ENCODE assay signal across 23 cellular contexts in genomic region chr3:64251019-64251418, GRCh38. TPM values are rescaled to one million over a fixed set of nuclear protein-coding genes. Genes with fewer than 3 reads are reported as not detected.
DNase-seq lines count a peak whose midpoint lies in the region; ATAC-seq, FAIRE-seq and TF ChIP-seq lines count a peak whose summit lies in the region.
"Had no signal": no experiment of that assay in that cellular context is flagged by ENCODE, and none has a peak within 500 bp of the region (broad histone marks: within the 10 kb centered on the region; RNA-seq: fewer than 3 reads in every experiment).

No MANE protein-coding gene starts in this region.

- peak overlapping the region; percentile 14 for H3K4me3 Mint-ChIP-seq in Caco-2 (ENCODE audit: unreplicated experiment)
- H3K4me3 Mint-ChIP-seq in activated T-helper 1 cell treated with anti-CD3 and anti-CD28 coated beads, Interleukin-12 subunit alpha, Interleukin-12 subunit beta, Interleukin-2, Interleukin-4 antibody, amounts not matched to agents 30 ng/mL and 10 ng/mL and 1 ng/mL, durations not matched to agents 14 hours and 24 hours and 36 hours, result no peak overlapping the region
- H3K4me3 Mint-ChIP-seq: B cell; CD4-positive, CD25-positive, alpha-beta regulatory T cell; CD8-positive, alpha-beta T cell; GM23338; H9 had no signal

- no peaks in the 10 kb centered on the region for H3K27me3 Mint-ChIP-seq in Caco-2 (ENCODE audit: insufficient read depth, unreplicated experiment)
- no peaks in the 10 kb centered on the region for H3K27me3 Mint-ChIP-seq in activated T-helper 1 cell treated with anti-CD3 and anti-CD28 coated beads, Interleukin-12 subunit alpha, Interleukin-12 subunit beta, Interleukin-2, Interleukin-4 antibody, amounts not matched to agents 30 ng/mL and 10 ng/mL and 1 ng/mL, durations not matched to agents 14 hours and 24 hours and 36 hours (ENCODE audit: insufficient read depth)

- no peak overlapping the region for H3K27ac ChIP-seq in RWPE2 (ENCODE audit: poor library complexity, severe bottlenecking)
- peak overlapping the region in 3 of 4 donors; percentile 6 to 87 (median 28) for H3K27ac ChIP-seq in esophagus muscularis mucosa (replicated peaks in 1 of 4)
- H3K27ac ChIP-seq in small intestine (ENCODE audit: low read depth in 1 of 2, low read length in 1 of 2), result no peak overlapping the region
- no peak overlapping the region for H3K27ac ChIP-seq in spleen
- H3K27ac ChIP-seq: BLaER1, C4-2B had no signal

- no TSS peak for BruUV-seq in Caco-2 (replicated peaks; lab: Mats Ljungman, UMichigan)

- H3K27me3 ChIP-seq in Caco-2 (replicated peaks; ENCODE audit: control insufficient read depth, insufficient read depth, low read length) (no peaks in the 10 kb centered on the region), RWPE2 (ENCODE audit: insufficient read depth, poor library complexity, severe bottlenecking) (no peaks in the 10 kb centered on the region), esophagus muscularis mucosa (no peaks in the 10 kb centered on the region), small intestine (ENCODE audit: control insufficient read depth in 2 of 2, insufficient read depth in 2 of 2, low read length in 2 of 2) (no peaks in the 10 kb centered on the region), spleen (replicated peaks in 1 of 7) (no peaks in the 10 kb centered on the region)
- H3K27me3 ChIP-seq: BLaER1 had no signal

- no peak for TF ChIP-seq EP300 in esophagus muscularis mucosa (IDR thresholded peaks at IDR 0.05)

- H3K36me3 ChIP-seq in Caco-2 (ENCODE audit: control insufficient read depth, insufficient read depth, low read length) (no peaks in the 10 kb centered on the region), RWPE2 (ENCODE audit: low read depth) (no peaks in the 10 kb centered on the region; the same call in 1 of the 2 replicates), esophagus muscularis mucosa (no peaks in the 10 kb centered on the region), small intestine (ENCODE audit: control insufficient read depth in 2 of 2, insufficient read depth in 2 of 2, low read length in 2 of 2) (no peaks in the 10 kb centered on the region), spleen (no peaks in the 10 kb centered on the region)
- H3K36me3 ChIP-seq: BLaER1 had no signal

- H3K4me1 ChIP-seq in Caco-2 (peaks cover 96% of the 10 kb centered on the region), RWPE2 (ENCODE audit: insufficient read depth, poor library complexity, severe bottlenecking) (no peaks in the 10 kb centered on the region), esophagus muscularis mucosa (peaks cover 5 to 99% (median 87%) of the 10 kb centered on the region in 4 donors), small intestine (ENCODE audit: control insufficient read depth in 2 of 2, insufficient read depth in 1 of 2, low read depth in 1 of 2, low read length in 1 of 2) (peaks cover 0 to 4% of the 10 kb centered on the region in 2 donors), spleen (no peaks in the 10 kb centered on the region)
- H3K4me1 ChIP-seq: BLaER1 had no signal

- H3K9me3 ChIP-seq in Caco-2 (no peaks in the 10 kb centered on the region), RWPE2 (ENCODE audit: severe bottlenecking) (no peaks in the 10 kb centered on the region), esophagus muscularis mucosa (no peaks in the 10 kb centered on the region), small intestine (ENCODE audit: control insufficient read depth, low read depth) (no peaks in the 10 kb centered on the region), spleen (no peaks in the 10 kb centered on the region)
- H3K9me3 ChIP-seq: BLaER1 had no signal

- CTCF ChIA-PET in Caco-2 (lab: Charles Lee), result interaction anchor here (0.9 kb wide), 1 partner anchor 94 kb away, joined by 3 read pairs; no protein-coding TSS in a partner anchor

- WGBS in esophagus muscularis mucosa, result 88% methylated on average over 3 of the region's 3 CpGs
- WGBS in small intestine, 3 donors, result 63 to 83% (median 78%) methylated on average over 3 of the region's 3 CpGs
- 91 to 94% methylated on average over 3 of the region's 3 CpGs for WGBS in lower leg skin, 2 donors
- 75 to 92% (median 84%) methylated on average over 3 of the region's 3 CpGs for WGBS in spleen, 5 donors

- no peak overlapping the region for H3K4me3 ChIP-seq in Caco-2 (ENCODE audit: low read depth, low read length)
- no peak overlapping the region for H3K4me3 ChIP-seq in RWPE2 (ENCODE audit: severe bottlenecking)
- H3K4me3 ChIP-seq in esophagus muscularis mucosa, result no peak overlapping the region
- H3K4me3 ChIP-seq in small intestine (ENCODE audit: low read depth in 1 of 2, low read length in 2 of 2), result no peak overlapping the region
- no peak overlapping the region for H3K4me3 ChIP-seq in lower leg skin (ENCODE audit: low read depth, poor library complexity, severe bottlenecking)
- no peak overlapping the region for H3K4me3 ChIP-seq in spleen
- H3K4me3 ChIP-seq: BLaER1, GM23338 had no signal

- ATAC-seq in RWPE2 (ENCODE audit: low read depth), result peak; percentile 78
- ATAC-seq: CD8-positive, alpha-beta T cell; GM23338; HCT116 had no signal

- POLR2A ChIA-PET in Caco-2 (lab: Charles Lee), result no interaction called here

- intact Hi-C loops in Caco-2 (cut with micrococcal nuclease; ENCODE audit: unreplicated experiment) (loop anchor here (10.0 kb wide), 1 partner anchor 216 kb away; no protein-coding TSS in a partner anchor), esophagus muscularis mucosa (cut with DNase I) (no loop called here), lower leg skin (cut with DNase I; ENCODE audit: low total_unique reads) (no loop called here), spleen (cut with DNase I; ENCODE audit: low total_unique reads) (no loop called here)
- intact Hi-C loops in activated T-helper 1 cell treated with anti-CD3 and anti-CD28 coated beads, Interleukin-12 subunit alpha, Interleukin-12 subunit beta, Interleukin-2, Interleukin-4 antibody, amounts not matched to agents 30 ng/mL and 10 ng/mL and 1 ng/mL, durations not matched to agents 14 hours and 24 hours and 36 hours (cut with micrococcal nuclease), result no loop called here

- TF ChIP-seq POLR2A in esophagus muscularis mucosa (IDR thresholded peaks at IDR 0.05; ENCODE audit: low read depth), result no peak
- no peak for TF ChIP-seq POLR2A in lower leg skin (IDR thresholded peaks at IDR 0.05)
- TF ChIP-seq POLR2A in spleen (IDR thresholded peaks at IDR 0.05), result no peak

- H3K9me3 Mint-ChIP-seq in Caco-2 (ENCODE audit: unreplicated experiment), result peaks cover 9% of the 10 kb centered on the region
- no peaks in the 10 kb centered on the region for H3K9me3 Mint-ChIP-seq in activated T-helper 1 cell treated with anti-CD3 and anti-CD28 coated beads, Interleukin-12 subunit alpha, Interleukin-12 subunit beta, Interleukin-2, Interleukin-4 antibody, amounts not matched to agents 30 ng/mL and 10 ng/mL and 1 ng/mL, durations not matched to agents 14 hours and 24 hours and 36 hours
- H3K9me3 Mint-ChIP-seq: CD8-positive, alpha-beta T cell; GM23338; H9 had no signal

- H3K4me1 Mint-ChIP-seq in Caco-2 (ENCODE audit: low read depth, unreplicated experiment), result peaks cover 51% of the 10 kb centered on the region
- no peaks in the 10 kb centered on the region for H3K4me1 Mint-ChIP-seq in activated T-helper 1 cell treated with anti-CD3 and anti-CD28 coated beads, Interleukin-12 subunit alpha, Interleukin-12 subunit beta, Interleukin-2, Interleukin-4 antibody, amounts not matched to agents 30 ng/mL and 10 ng/mL and 1 ng/mL, durations not matched to agents 14 hours and 24 hours and 36 hours (ENCODE audit: low read depth)
- H3K4me1 Mint-ChIP-seq: B cell; CD4-positive, CD25-positive, alpha-beta regulatory T cell; GM23338 had no signal

- no peak for FAIRE-seq in small intestine (lab: Jason Lieb, UNC)
- FAIRE-seq: D721Med, GM12891, GM18507 had no signal

- peak; percentile 49 to 67 for DNase-seq in Caco-2
- DNase-seq in RWPE2 (ENCODE audit: low spot score), result no peak
- DNase-seq in esophagus muscularis mucosa (ENCODE audit: extremely low spot score), result no peak
- peak; percentile 64 for DNase-seq in kidney tubule cell (ENCODE audit: low spot score)
- no peak for DNase-seq in small intestine
- DNase-seq in lower leg skin (ENCODE audit: low spot score in 2 of 2), result no peak
- no peak for DNase-seq in spleen
- no peak for DNase-seq in activated T-helper 1 cell treated with anti-CD3 and anti-CD28 coated beads, Interleukin-12 subunit alpha, Interleukin-12 subunit beta, Interleukin-2, Interleukin-4 antibody, amounts not matched to agents 30 ng/mL and 10 ng/mL and 1 ng/mL, durations not matched to agents 14 hours and 24 hours and 36 hours (ENCODE audit: low spot score)
- DNase-seq: CD4-positive, CD25-positive, alpha-beta regulatory T cell; CD8-positive, alpha-beta T cell; DMS 273 treated with DMSO at 0.1 percent for 48 hours; DMS79; EL; GDM1; H9 had no signal

- no peak for TF ChIP-seq CTCF in Caco-2 (IDR thresholded peaks at IDR 0.05; ENCODE audit: insufficient read depth in 1 of 2, low read depth in 1 of 2, low read length in 1 of 2, severe bottlenecking in 1 of 2, unreplicated experiment in 1 of 2)
- TF ChIP-seq CTCF in RWPE2 (IDR thresholded peaks at IDR 0.05; ENCODE audit: poor library complexity, severe bottlenecking), result no peak
- no peak for TF ChIP-seq CTCF in esophagus muscularis mucosa (IDR thresholded peaks at IDR 0.05)
- TF ChIP-seq CTCF in lower leg skin (IDR thresholded peaks at IDR 0.05), result no peak
- no peak for TF ChIP-seq CTCF in spleen (IDR thresholded peaks at IDR 0.05 in 8 of 11, conservative IDR thresholded peaks at IDR 0.05 in 3 of 11)

- H3K27ac Mint-ChIP-seq in Caco-2 (ENCODE audit: unreplicated experiment), result peak overlapping the region; percentile 81
- no peak overlapping the region for H3K27ac Mint-ChIP-seq in activated T-helper 1 cell treated with anti-CD3 and anti-CD28 coated beads, Interleukin-12 subunit alpha, Interleukin-12 subunit beta, Interleukin-2, Interleukin-4 antibody, amounts not matched to agents 30 ng/mL and 10 ng/mL and 1 ng/mL, durations not matched to agents 14 hours and 24 hours and 36 hours
- H3K27ac Mint-ChIP-seq: B cell; CD4-positive, CD25-positive, alpha-beta regulatory T cell; CD8-positive, alpha-beta T cell; GM23338; H9 had no signal

- H3K36me3 Mint-ChIP-seq in Caco-2 (ENCODE audit: insufficient read depth, unreplicated experiment), result peaks cover 14% of the 10 kb centered on the region
- no peaks in the 10 kb centered on the region for H3K36me3 Mint-ChIP-seq in activated T-helper 1 cell treated with anti-CD3 and anti-CD28 coated beads, Interleukin-12 subunit alpha, Interleukin-12 subunit beta, Interleukin-2, Interleukin-4 antibody, amounts not matched to agents 30 ng/mL and 10 ng/mL and 1 ng/mL, durations not matched to agents 14 hours and 24 hours and 36 hours (ENCODE audit: low read depth)
- H3K36me3 Mint-ChIP-seq: CD4-positive, CD25-positive, alpha-beta regulatory T cell; CD8-positive, alpha-beta T cell had no signal

RNA-seq across cellular contexts. Expression of gene PRICKLE2, which starts 25.8 kb away (rescaled TPM):
- 4.2 and 6.0 TPM in 2 replicates for total RNA-seq in Caco-2 (2022)
- 10 to 100 TPM; 71.8 to 99.9 (median 84.4) TPM for total RNA-seq in esophagus muscularis mucosa
- polyA plus RNA-seq in small intestine, result 1 to 10 TPM in 1 of 3 donors, under 1 TPM in 1, not detected in 1; 0.54 to 2.5 TPM
- total RNA-seq in lower leg skin, result 10 to 100 TPM; 10.2 to 18.7 (median 11.7) TPM
- 10 to 100 TPM in 2 of 7 donors, 1 to 10 TPM in 5; 3.1 to 11.4 (median 7.3) TPM for total RNA-seq in spleen
- polyA plus RNA-seq in spleen, result under 1 TPM; 0.27 to 0.51 (median 0.30) TPM
- not detected in 2 replicates for total RNA-seq in activated T-helper 1 cell treated with anti-CD3 and anti-CD28 coated beads, Interleukin-12 subunit alpha, Interleukin-12 subunit beta, Interleukin-2, Interleukin-4 antibody, amounts not matched to agents 30 ng/mL and 10 ng/mL and 1 ng/mL, durations not matched to agents 14 hours and 24 hours and 36 hours
- total RNA-seq: CD8-positive, alpha-beta T cell had no signal
- polyA plus RNA-seq: CD4-positive, CD25-positive, alpha-beta regulatory T cell had no signal

Comparison
In these comparisons a context has a peak if more than half of its experiments do, and no peak if none do; other contexts are left out.
1. DNase-seq: peak in Caco-2 (2 of 2) and kidney tubule cell (single experiment); none in RWPE2 (single experiment), esophagus muscularis mucosa (single experiment), small intestine (single experiment), lower leg skin (0 of 2), spleen (single experiment) and activated T-helper 1 cell treated with anti-CD3 and anti-CD28 coated beads, Interleukin-12 subunit alpha, Interleukin-12 subunit beta, Interleukin-2, Interleukin-4 antibody, amounts not matched to agents 30 ng/mL and 10 ng/mL and 1 ng/mL, durations not matched to agents 14 hours and 24 hours and 36 hours (single experiment).
2. H3K27ac ChIP-seq: peak in esophagus muscularis mucosa (3 of 4); none in RWPE2 (single experiment), small intestine (0 of 2) and spleen (0 of 8).